In genomic region chr6:110873981-110874879, GRCh38 we compare ENCODE assay signal across 8 cellular contexts. TPM values are rescaled to one million over a fixed set of nuclear protein-coding genes. Genes with fewer than 3 reads are reported as not detected.
DNase-seq lines count a peak whose midpoint lies in the region; ATAC-seq, FAIRE-seq and TF ChIP-seq lines count a peak whose summit lies in the region.

Gene AMD1, plus strand, starts transcription at chr6:110874785. Its CDS starts 321 bp downstream, at chr6:110875106.

- TF ChIP-seq CTCF in Calu3 (IDR thresholded peaks at IDR 0.05; ENCODE audit: unreplicated experiment): no peak
- TF ChIP-seq CTCF in OCI-LY1 (IDR thresholded peaks at IDR 0.05; ENCODE audit: low read length): no peak
- no peak for TF ChIP-seq CTCF in mesothelial cell of epicardium (IDR thresholded peaks at IDR 0.05; ENCODE audit: unreplicated experiment)

- H3K27ac ChIP-seq in HUES64 (ENCODE audit: low read depth, low read length): peak within 1 kb of the TSS; percentile 90
- H3K27ac ChIP-seq in OCI-LY1 (ENCODE audit: low read depth, low read length, poor library complexity, severe bottlenecking): peak within 1 kb of the TSS; percentile 66

- H3F3A ChIP-seq in OCI-LY1 (ENCODE audit: insufficient read depth, low read length): 0 out of 2 replicates have a peak, but pooled peaks cover 3% of the 10 kb centered on the region

- H3K4me1 Mint-ChIP-seq in Calu3 (ENCODE audit: low read depth, unreplicated experiment): peaks cover 20% of the 10 kb centered on the region
- H3K4me1 Mint-ChIP-seq in mesothelial cell of epicardium: peaks cover 30% of the 10 kb centered on the region

- peak; percentile 65 for FAIRE-seq in endometrium (lab: Jason Lieb, UNC)

- peak; percentile 97 for DNase-seq in Calu3
- peak; percentile 95 for DNase-seq in activated CD8-positive, alpha-beta memory T cell treated with anti-CD3 and anti-CD28 coated beads, Interleukin-2, amount 50 U/mL, for 4 hours
- peak; percentile 91 to 94 for DNase-seq in mesothelial cell of epicardium (ENCODE audit: low spot score in 2 of 2, unreplicated experiment in 2 of 2)
- peak; percentile 90 to 93 for DNase-seq in stimulated activated CD8-positive, alpha-beta memory T cell treated with anti-CD3 and anti-CD28 coated beads, Interleukin-15, amount 100 ng/mL, for 48 hours (ENCODE audit: low read depth in 2 of 2)

- no peaks in the 10 kb centered on the region; the same call in 1 of the 2 replicates for H3K36me3 ChIP-seq in HUES64 (ENCODE audit: insufficient read depth, low read length)
- peaks cover 7% of the 10 kb centered on the region; the same call in 1 of the 2 replicates for H3K36me3 ChIP-seq in OCI-LY1 (ENCODE audit: insufficient read depth, low read length)

- H3K79me2 ChIP-seq in OCI-LY1 (ENCODE audit: insufficient read depth, low read length): peaks cover 46% of the 10 kb centered on the region

- H3K4me3 ChIP-seq in HUES64 (ENCODE audit: low read length): peak within 1 kb of the TSS; percentile 91
- H3K4me3 ChIP-seq in OCI-LY1 (ENCODE audit: low read depth, low read length, poor library complexity, severe bottlenecking): peak within 1 kb of the TSS; percentile 95

- H3K4me3 Mint-ChIP-seq in Calu3 (ENCODE audit: low read depth, unreplicated experiment): peak within 1 kb of the TSS; percentile 85
- H3K4me3 Mint-ChIP-seq in mesothelial cell of epicardium: peak within 1 kb of the TSS; percentile 93

- peak within 1 kb of the TSS; percentile 96 for H3K9ac ChIP-seq in HUES64 (ENCODE audit: low read depth, low read length)
- H3K9ac ChIP-seq in OCI-LY1 (ENCODE audit: low read length): peak within 1 kb of the TSS; percentile 80

- ATAC-seq in GM21447 (IDR thresholded peaks at IDR 0.05; ENCODE audit: unreplicated experiment): peak; percentile 72

- H3K27ac Mint-ChIP-seq in Calu3 (ENCODE audit: unreplicated experiment): peak within 1 kb of the TSS; percentile 98
- peak within 1 kb of the TSS; percentile 99 for H3K27ac Mint-ChIP-seq in mesothelial cell of epicardium

- H3K9me2 ChIP-seq in OCI-LY1 (ENCODE audit: low read depth, low read length): no peaks in the 10 kb centered on the region

- peaks cover 29% of the 10 kb centered on the region for H3K4me1 ChIP-seq in HUES64 (ENCODE audit: insufficient read depth, low read length)
- peaks cover 35% of the 10 kb centered on the region for H3K4me1 ChIP-seq in OCI-LY1 (ENCODE audit: insufficient read depth, low read length, severe bottlenecking)

- intact Hi-C loops in Calu3 (cut with micrococcal nuclease; ENCODE audit: unreplicated experiment): loop anchor here (2.0 kb wide), 1 partner anchor 59 kb away; the partner anchor contains the start of gene CDK19

- H3K27me3 ChIP-seq in HUES64 (ENCODE audit: insufficient read depth, low read length) (no peaks in the 10 kb centered on the region), OCI-LY1 (ENCODE audit: insufficient read depth, low read length) (no peaks in the 10 kb centered on the region)

- no peaks in the 10 kb centered on the region for H3K27me3 Mint-ChIP-seq in Calu3 (ENCODE audit: unreplicated experiment)
- no peaks in the 10 kb centered on the region for H3K27me3 Mint-ChIP-seq in mesothelial cell of epicardium (ENCODE audit: low read depth)

- BruUV-seq in Calu3 (replicated peaks; lab: Mats Ljungman, UMichigan): TSS peak; percentile 41

- WGBS in HUES64: under 1% methylated on average over 59 of the region's 59 CpGs

- H2AFZ ChIP-seq in OCI-LY1 (ENCODE audit: low read length): peak within 1 kb of the TSS; percentile 77; the same call in 1 of the 2 replicates

- CTCF ChIA-PET in Calu3 (lab: Charles Lee): interaction anchor here (0.5 to 2.5 kb wide), 12 partner anchors 8 to 1375 kb away, joined by 3 to 11 read pairs (median 3); partner anchors contain the start of genes CDK19, GTF3C6 and RPF2

- no peaks in the 10 kb centered on the region for H3K9me3 Mint-ChIP-seq in Calu3 (ENCODE audit: low read depth, unreplicated experiment)
- H3K9me3 Mint-ChIP-seq in mesothelial cell of epicardium: no peaks in the 10 kb centered on the region

- H4K20me1 ChIP-seq in OCI-LY1 (ENCODE audit: insufficient read depth, low read length): no peaks in the 10 kb centered on the region

- peak within 1 kb of the TSS; percentile 94 for H3K4me2 ChIP-seq in OCI-LY1 (ENCODE audit: low read length)

- H3K36me3 Mint-ChIP-seq in Calu3 (ENCODE audit: insufficient read depth, unreplicated experiment) (peaks cover 51% of the 10 kb centered on the region), mesothelial cell of epicardium (no peaks in the 10 kb centered on the region)

- no peaks in the 10 kb centered on the region for H3K9me3 ChIP-seq in HUES64 (ENCODE audit: insufficient read depth, low read depth, low read length)
- H3K9me3 ChIP-seq in OCI-LY1 (ENCODE audit: low read length): no peaks in the 10 kb centered on the region

RNA-seq across cellular contexts. Expression of gene AMD1, which starts in this region (rescaled TPM):
- total RNA-seq in Calu3 (2022) (74.0 and 74.6 TPM in 2 replicates), mesothelial cell of epicardium (46.0 to 46.8 TPM (median 46.7 TPM) in 3 replicates)
- 134 TPM for polyA plus RNA-seq in HUES64 (2013, experiment 1 of 2)
- 118 TPM for polyA plus RNA-seq in HUES64 (2013, experiment 2 of 2)

Comparison
In these comparisons a context has a peak if more than half of its experiments do, and no peak if none do; other contexts are left out.
1. Peak in every context shown above with its lines: DNase-seq, ATAC-seq, H3K4me3 ChIP-seq and H3K27ac ChIP-seq.